In the genomic region with DNA sequence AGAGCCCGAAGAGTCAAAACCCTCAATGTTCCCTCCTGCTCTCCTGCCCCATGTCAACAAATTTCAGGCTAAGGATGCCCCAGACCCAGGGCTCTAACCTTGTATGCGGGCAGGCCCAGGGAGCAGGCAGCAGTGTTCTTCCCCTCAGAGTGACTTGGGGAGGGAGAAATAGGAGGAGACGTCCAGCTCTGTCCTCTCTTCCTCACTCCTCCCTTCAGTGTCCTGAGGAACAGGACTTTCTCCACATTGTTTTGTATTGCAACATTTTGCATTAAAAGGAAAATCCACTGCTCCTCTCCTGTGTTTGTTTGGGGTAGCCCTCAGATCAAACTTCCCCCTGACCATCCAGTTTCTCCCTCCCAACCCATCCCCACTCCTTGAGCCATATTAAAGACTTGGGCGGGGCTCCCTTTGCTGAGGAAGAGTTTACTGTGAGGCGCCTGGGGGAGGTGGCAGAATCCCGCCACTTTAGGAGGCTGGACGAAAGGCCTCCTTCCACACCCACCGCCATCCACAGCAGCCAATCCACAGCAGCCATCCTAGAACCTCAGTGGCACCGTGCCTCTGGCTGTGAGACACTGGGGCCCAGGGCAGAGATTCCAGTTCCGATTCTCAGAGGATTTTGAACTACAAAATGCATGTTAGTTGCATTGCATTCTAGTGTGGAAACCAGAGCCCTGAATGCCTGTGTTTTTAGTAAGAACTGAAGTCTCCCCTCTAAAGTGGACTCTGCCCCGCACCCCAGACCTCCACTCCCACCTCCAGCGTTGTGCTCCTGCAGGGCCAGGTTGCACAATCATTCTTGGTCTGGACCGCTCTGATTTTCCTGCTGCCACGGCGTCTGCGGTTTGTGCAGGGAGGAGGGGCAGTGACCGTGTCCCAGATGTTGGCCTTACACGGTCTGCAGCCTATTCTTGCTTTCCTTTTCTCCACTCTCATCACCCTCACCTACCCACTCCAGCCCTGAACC, we compare ENCODE assay signal across 9 cellular contexts. TPM values are rescaled to one million over a fixed set of nuclear protein-coding genes. Genes with fewer than 3 reads are reported as not detected.
DNase-seq lines count a peak whose midpoint lies in the region; ATAC-seq, FAIRE-seq and TF ChIP-seq lines count a peak whose summit lies in the region.
"Had no signal": no experiment of that assay in that cellular context is flagged by ENCODE, and none has a peak within 500 bp of the region (broad histone marks: within the 10 kb centered on the region; RNA-seq: fewer than 3 reads in every experiment).

No MANE protein-coding gene starts in this region.

- H3K9me3 Mint-ChIP-seq in effector memory CD8-positive, alpha-beta T cell, result no peaks in the 10 kb centered on the region
- H3K9me3 Mint-ChIP-seq: T-helper 1 cell treated with Interleukin-12 subunit alpha and Interleukin-12 subunit beta and Interleukin-4 antibody, amounts not matched to agents 30 μg/mL and 1 μg/mL, for 36 hours had no signal

- H3K4me1 ChIP-seq in GM12878 (ENCODE audit: control insufficient read depth, insufficient read depth, low read length) (no peaks in the 10 kb centered on the region), thoracic aorta (ENCODE audit: control insufficient read depth in 1 of 2, low read depth in 2 of 2) (peaks cover 9 to 58% of the 10 kb centered on the region in 2 donors)

- BruUV-seq in GM12878 (replicated peaks; lab: Mats Ljungman, UMichigan), result no TSS peak

- no peak overlapping the region for H3K27ac Mint-ChIP-seq in effector memory CD8-positive, alpha-beta T cell
- H3K27ac Mint-ChIP-seq: T-helper 1 cell treated with Interleukin-12 subunit alpha and Interleukin-12 subunit beta and Interleukin-4 antibody, amounts not matched to agents 30 μg/mL and 1 μg/mL, for 36 hours had no signal

- WGBS in GM12878 (ENCODE audit: insufficient coverage, insufficient replicate concordance, low lambda C conversion rate, missing lambda C conversion rate), result 34% methylated on average over 18 of the region's 18 CpGs

- no peak for FAIRE-seq in GM12878 (lab: Jason Lieb, UNC)

- H2AFZ ChIP-seq in GM12878 (ENCODE audit: control insufficient read depth, low read depth, low read length), result no peak overlapping the region

- no peak for TF ChIP-seq EP300 in GM12878 (IDR thresholded peaks at IDR 0.05; ENCODE audit: borderline replicate concordance in 1 of 2, control insufficient read depth in 1 of 2, low read depth in 2 of 2, low read length in 2 of 2)

- H3K4me1 Mint-ChIP-seq in effector memory CD8-positive, alpha-beta T cell (ENCODE audit: low read depth in 2 of 2), result peaks cover 6 to 18% of the 10 kb centered on the region in 2 donors

- intact Hi-C loops in GM12878 (cut with micrococcal nuclease; ENCODE audit: unreplicated experiment) (no loop called here), left colon (cut with DNase I, micrococcal nuclease) (no loop called here)

- H3K27me3 Mint-ChIP-seq in effector memory CD8-positive, alpha-beta T cell, result no peaks in the 10 kb centered on the region

- H3K27me3 ChIP-seq in GM12878 (replicated peaks in 1 of 2; ENCODE audit: control insufficient read depth in 2 of 2, insufficient read depth in 2 of 2, low read length in 1 of 2) (no peaks in the 10 kb centered on the region), thoracic aorta (replicated peaks; ENCODE audit: insufficient read depth) (no peaks in the 10 kb centered on the region)

- DNase-seq in HT1080 (ENCODE audit: low read depth) (peak; percentile 50), GM12878 (ENCODE audit: low read depth, low spot score) (no peak), left colon (peak; percentile 44 to 69), thoracic aorta (ENCODE audit: low spot score) (peak; percentile 28), COLO668 (lab: John Stamatoyannopoulos, UW; ENCODE audit: unreplicated experiment) (no peak)
- no peak for DNase-seq in effector memory CD8-positive, alpha-beta T cell
- DNase-seq in activated CD4-positive, alpha-beta T cell treated with anti-CD3 and anti-CD28 coated beads for 4 hours, result no peak

- no peaks in the 10 kb centered on the region; the same call in 2 of the 3 replicates for H3K9me3 ChIP-seq in GM12878 (replicated peaks; ENCODE audit: control insufficient read depth, insufficient read depth, low read length)
- no peaks in the 10 kb centered on the region for H3K9me3 ChIP-seq in thoracic aorta

- no peaks in the 10 kb centered on the region for H4K20me1 ChIP-seq in GM12878 (ENCODE audit: control insufficient read depth, insufficient read depth)

- RAD21 ChIA-PET in GM12878 (lab: Charles Lee; ENCODE audit: unreplicated experiment), result interaction anchor here (6.9 kb wide), 1 partner anchor 299 kb away, joined by 96 read pairs; no protein-coding TSS in a partner anchor

- TF ChIP-seq CTCF in GM12878 (IDR thresholded peaks at IDR 0.05 in 2 of 3, conservative IDR thresholded peaks at IDR 0.05 in 1 of 3; ENCODE audit: control insufficient read depth in 2 of 3, extremely low read depth in 1 of 3, insufficient read depth in 1 of 3, low read depth in 3 of 3, low read length in 3 of 3) (no peak), thoracic aorta (IDR thresholded peaks at IDR 0.05) (no peak)

- peak; percentile 24; the same call in 2 of the 3 replicates for ATAC-seq in GM12878
- ATAC-seq in left colon, result peak; percentile 29
- ATAC-seq in thoracic aorta (ENCODE audit: insufficient number of reproducible peaks, low FRiP score, low read depth), result no peak
- ATAC-seq in effector memory CD8-positive, alpha-beta T cell (replicated peaks), result no peak
- ATAC-seq in GM21447 (IDR thresholded peaks at IDR 0.05; ENCODE audit: unreplicated experiment), result no peak

- no peak for TF ChIP-seq RAD21 in GM12878 (IDR thresholded peaks at IDR 0.05; ENCODE audit: insufficient read depth, low read depth, low read length)

- no peak overlapping the region; the same call in 1 of the 2 replicates for H3K4me2 ChIP-seq in GM12878 (ENCODE audit: control insufficient read depth, insufficient read depth)

- H3K4me3 Mint-ChIP-seq in effector memory CD8-positive, alpha-beta T cell, result no peak overlapping the region
- H3K4me3 Mint-ChIP-seq: T-helper 1 cell treated with Interleukin-12 subunit alpha and Interleukin-12 subunit beta and Interleukin-4 antibody, amounts not matched to agents 30 μg/mL and 1 μg/mL, for 36 hours had no signal

- peaks cover 9% of the 10 kb centered on the region for H3K36me3 Mint-ChIP-seq in effector memory CD8-positive, alpha-beta T cell (ENCODE audit: insufficient read depth)

- no peak overlapping the region for H3K9ac ChIP-seq in GM12878 (ENCODE audit: control insufficient read depth, insufficient read depth, low read length)

- H3K4me3 ChIP-seq in GM12878 (no peak overlapping the region), thoracic aorta (peak overlapping the region; percentile 68)

- in situ Hi-C loops in GM12878 (cut with MboI), result loop anchor here (5.0 kb wide), 1 partner anchor 295 kb away; no protein-coding TSS in a partner anchor

- CTCF ChIA-PET in GM12878 (lab: Yijun Ruan, JAX), result interaction anchor here (0.8 to 8.7 kb wide), 4 partner anchors 150 to 365 kb away, joined by 3 to 235 read pairs (median 4); no protein-coding TSS in a partner anchor

- no peak for TF ChIP-seq POLR2A in GM12878 (IDR thresholded peaks at IDR 0.05; ENCODE audit: low read depth, low read length)

- H3K27ac ChIP-seq in GM12878 (ENCODE audit: control insufficient read depth, insufficient read depth) (no peak overlapping the region), thoracic aorta (peak overlapping the region; percentile 45 to 75)

- no peaks in the 10 kb centered on the region for H3K36me3 ChIP-seq in GM12878 (ENCODE audit: control insufficient read depth in 2 of 2, insufficient read depth in 2 of 2, low read length in 1 of 2)
- H3K36me3 ChIP-seq in thoracic aorta, result no peaks in the 10 kb centered on the region

- SMC1A ChIA-PET in GM12878 (lab: Charles Lee; ENCODE audit: uncharacterized antibody, unreplicated experiment), result interaction anchor here (0.6 to 8.4 kb wide), 2 partner anchors 300 to 302 kb away, joined by 3 to 157 read pairs; no protein-coding TSS in a partner anchor

- POLR2A ChIA-PET in GM12878 (lab: Charles Lee), result no interaction called here

- H3K79me2 ChIP-seq in GM12878 (ENCODE audit: control insufficient read depth, insufficient read depth, low read length), result no peaks in the 10 kb centered on the region

RNA-seq across cellular contexts. Expression of a gene that starts 3.0 kb away (rescaled TPM):
- total RNA-seq in HT1080 (2014; rRNA removed; shearing (Covaris generic)), result 4.0 and 5.1 TPM in 2 replicates
- 1.2 and 1.5 TPM in 2 replicates for polyA plus RNA-seq in HT1080 (2015; cell fraction: cytosol; rRNA removed)
- 2.0 and 3.9 TPM in 2 replicates for polyA plus RNA-seq in HT1080 (2015; cell fraction: nucleus; rRNA removed)
- not detected in 2 replicates for total RNA-seq in GM12878 (2013; cell fraction: nucleolus; rRNA removed)
- total RNA-seq in GM12878 (2014; rRNA removed) (not detected in 2 replicates), GM12878 (2014; rRNA removed; fragmentation: Illumina TruSeq; extraction: Trizol) (not detected in 2 replicates), GM12878 (2021) (0.11 TPM in 1 of 2 replicates, not detected in the other), left colon (10 to 100 TPM in 1 of 2 donors, 1 to 10 TPM in 1; 4.1 to 23.5 TPM), thoracic aorta (10 to 100 TPM; 56.0 to 63.9 TPM)
- not detected for polyA plus RNA-seq in GM12878 (2011; ENCODE audit: low read depth)
- polyA plus RNA-seq in GM12878 (2011; rRNA removed) (not detected in 2 replicates), GM12878 (2014; fragmentation: Illumina TruSeq; extraction: Trizol) (0.03 TPM in 1 of 2 replicates, not detected in the other), GM12878 (2014; fragmentation: Nextera tagmentation; extraction: Ambion mirVana) (not detected), GM12878 (2014; rRNA removed) (not detected in 2 replicates), GM12878 (2016; fragmentation: Nextera tagmentation; extraction: Ambion mirVana) (not detected)
- 0.03 and 0.06 TPM in 2 replicates for polyA plus RNA-seq in GM12878 (2011; cell fraction: cytosol; rRNA removed)
- 0.12 TPM in 2 replicates for polyA plus RNA-seq in GM12878 (2011; cell fraction: nucleus; rRNA removed)
- not detected in 2 replicates for polyA plus RNA-seq in GM12878 (2012)
- 0.10 and 0.59 TPM in 2 replicates for polyA minus RNA-seq in GM12878 (2011; rRNA and poly(A)+ RNA removed)
- polyA minus RNA-seq in GM12878 (2011; cell fraction: cytosol; rRNA and poly(A)+ RNA removed), result not detected in 2 replicates
- polyA minus RNA-seq in GM12878 (2011; cell fraction: nucleus; rRNA and poly(A)+ RNA removed), result 0.85 and 1.1 TPM in 2 replicates

RNA-seq across cellular contexts. Expression of a gene that starts 53.1 kb away (rescaled TPM):
- 10.9 and 18.6 TPM in 2 replicates for total RNA-seq in HT1080 (2014; rRNA removed; shearing (Covaris generic))
- polyA plus RNA-seq in HT1080 (2015; cell fraction: cytosol; rRNA removed), result 12.4 and 17.7 TPM in 2 replicates
- 21.1 and 21.4 TPM in 2 replicates for polyA plus RNA-seq in HT1080 (2015; cell fraction: nucleus; rRNA removed)
- 23.1 and 25.9 TPM in 2 replicates for total RNA-seq in GM12878 (2013; cell fraction: nucleolus; rRNA removed)
- total RNA-seq in GM12878 (2014; rRNA removed), result 14.3 and 16.1 TPM in 2 replicates
- 10.4 and 11.6 TPM in 2 replicates for total RNA-seq in GM12878 (2014; rRNA removed; fragmentation: Illumina TruSeq; extraction: Trizol)
- 26.5 and 28.0 TPM in 2 replicates for total RNA-seq in GM12878 (2021)
- polyA plus RNA-seq in GM12878 (2011; ENCODE audit: low read depth), result 7.9 TPM
- 26.9 and 33.9 TPM in 2 replicates for polyA plus RNA-seq in GM12878 (2011; rRNA removed)
- polyA plus RNA-seq in GM12878 (2011; cell fraction: cytosol; rRNA removed), result 31.9 and 32.8 TPM in 2 replicates
- 34.9 and 47.6 TPM in 2 replicates for polyA plus RNA-seq in GM12878 (2011; cell fraction: nucleus; rRNA removed)
- polyA plus RNA-seq in GM12878 (2012), result 8.5 and 11.6 TPM in 2 replicates
- 17.5 and 26.6 TPM in 2 replicates for polyA plus RNA-seq in GM12878 (2014; fragmentation: Illumina TruSeq; extraction: Trizol)
- 1 to 10 TPM; 4.2 to 4.5 TPM for polyA plus RNA-seq in GM12878 (2014; fragmentation: Nextera tagmentation; extraction: Ambion mirVana)
- polyA plus RNA-seq in GM12878 (2014; rRNA removed), result 12.5 and 13.4 TPM in 2 replicates
- polyA plus RNA-seq in GM12878 (2016; fragmentation: Nextera tagmentation; extraction: Ambion mirVana), result 1 to 10 TPM; 4.8 to 6.1 TPM
- 113 and 122 TPM in 2 replicates for polyA minus RNA-seq in GM12878 (2011; rRNA and poly(A)+ RNA removed)
- polyA minus RNA-seq in GM12878 (2011; cell fraction: cytosol; rRNA and poly(A)+ RNA removed), result 35.3 and 36.7 TPM in 2 replicates
- polyA minus RNA-seq in GM12878 (2011; cell fraction: nucleus; rRNA and poly(A)+ RNA removed), result 24.9 and 29.2 TPM in 2 replicates
- 10 to 100 TPM; 67.4 to 68.2 TPM for total RNA-seq in left colon
- 10 to 100 TPM; 47.4 to 59.1 TPM for total RNA-seq in thoracic aorta

Comparison
In these comparisons a context has a peak if more than half of its experiments do, and no peak if none do; other contexts are left out.
1. DNase-seq: peak in HT1080 (single experiment), left colon (2 of 2) and thoracic aorta (single experiment); none in GM12878 (single experiment), effector memory CD8-positive, alpha-beta T cell (0 of 3), COLO668 (single experiment) and activated CD4-positive, alpha-beta T cell treated with anti-CD3 and anti-CD28 coated beads for 4 hours (0 of 2).
2. ATAC-seq: peak in GM12878 (single experiment) and left colon (single experiment); none in thoracic aorta (single experiment), effector memory CD8-positive, alpha-beta T cell (single experiment) and GM21447 (single experiment).